In genomic region chr9:115456515-115456914, GRCh38 we compare ENCODE assay signal across 24 cellular contexts.
DNase-seq lines count a peak whose midpoint lies in the region; ATAC-seq and TF ChIP-seq lines count a peak whose summit lies in the region.
"Had no signal": no experiment of that assay in that cellular context is flagged by ENCODE, and none has a peak within 500 bp of the region (broad histone marks: within the 10 kb centered on the region; RNA-seq: fewer than 3 reads in every experiment).

No MANE protein-coding gene starts in this region.

- POLR2A ChIA-PET in IMR-90 (lab: Charles Lee; ENCODE audit: unreplicated experiment), result no interaction called here

- no peak overlapping the region; the same call in 1 of the 2 replicates for H3K27ac ChIP-seq in IMR-90 (ENCODE audit: insufficient read depth, low read length)
- H3K27ac ChIP-seq: C4-2B, gastrocnemius medialis, neutrophil, upper lobe of left lung had no signal

- TF ChIP-seq POLR2A in IMR-90 (IDR thresholded peaks at IDR 0.05; ENCODE audit: low read depth, low read length), result no peak

- H3K9me3 ChIP-seq in IMR-90 (ENCODE audit: control insufficient read depth, insufficient read depth, low read length), result no peaks in the 10 kb centered on the region
- H3K9me3 ChIP-seq: Caco-2, gastrocnemius medialis, neutrophil, upper lobe of left lung had no signal

- no peak overlapping the region for H2BK5ac ChIP-seq in IMR-90 (ENCODE audit: low read depth, low read length, poor library complexity, severe bottlenecking)

- no peak for TF ChIP-seq CTCF in AG09309 (IDR thresholded peaks at IDR 0.05; ENCODE audit: control insufficient read depth, insufficient read depth, low read depth, low read length, missing control alignments)
- no peak for TF ChIP-seq CTCF in IMR-90 (conservative IDR thresholded peaks at IDR 0.05; ENCODE audit: low read depth, low read length)

- H3K18ac ChIP-seq in IMR-90 (ENCODE audit: low read depth, low read length), result no peak overlapping the region

- peak; percentile 48 for ATAC-seq in IMR-90 (ENCODE audit: low read depth)
- ATAC-seq in GM21825 (IDR thresholded peaks at IDR 0.05; ENCODE audit: unreplicated experiment), result no peak
- ATAC-seq in activated CD4-positive, CD25-positive, alpha-beta regulatory T cell treated with anti-CD3 and anti-CD28 coated beads, Interleukin-2, amount 50 U/mL, for 24 hours, result no peak
- no peak for ATAC-seq in GM21786 (IDR thresholded peaks at IDR 0.05; ENCODE audit: unreplicated experiment)
- ATAC-seq: activated T-helper 17 cell treated with anti-CD3 and anti-CD28 coated beads, Interleukin-2, amount 50 U/mL, for 72 hours; gastrocnemius medialis; HepG2; SK-N-SH treated with all-trans-retinoic acid at 6 μM for 48 hours; T-helper 17 cell had no signal

- no peak overlapping the region for H3K14ac ChIP-seq in IMR-90 (replicated peaks; ENCODE audit: low read depth, low read length)

- H3K56ac ChIP-seq in IMR-90 (ENCODE audit: extremely low read depth, insufficient read depth, low read length), result no peak overlapping the region

- H2AK9ac ChIP-seq in IMR-90 (replicated peaks; ENCODE audit: low read depth, low read length, poor library complexity), result no peak overlapping the region

- H3K9me1 ChIP-seq in IMR-90 (ENCODE audit: insufficient read depth, low read length), result no peaks in the 10 kb centered on the region

- dilution Hi-C loops in IMR-90 (cut with HindIII; ENCODE audit: low sequenced_read_pairs, unreplicated experiment), result no loop called here

- no peak overlapping the region for H3K9ac ChIP-seq in IMR-90 (ENCODE audit: low read depth, low read length)

- CTCF ChIA-PET in IMR-90 (lab: Yijun Ruan, JAX), result no interaction called here

- no peak overlapping the region for H2BK15ac ChIP-seq in IMR-90 (ENCODE audit: low read depth, low read length)

- no peak overlapping the region for H2BK20ac ChIP-seq in IMR-90 (ENCODE audit: low read depth, low read length)

- no peak overlapping the region for H2AFZ ChIP-seq in IMR-90 (replicated peaks; ENCODE audit: low read length, poor library complexity)

- H3K4me1 ChIP-seq in IMR-90 (ENCODE audit: control insufficient read depth, insufficient read depth, low read length), result no peaks in the 10 kb centered on the region
- H3K4me1 ChIP-seq: Caco-2, gastrocnemius medialis, upper lobe of left lung had no signal

- no peak overlapping the region for H4K5ac ChIP-seq in IMR-90 (ENCODE audit: low read depth, low read length)

- no peaks in the 10 kb centered on the region for H4K20me1 ChIP-seq in IMR-90 (ENCODE audit: insufficient read depth, low read length)

- H2BK120ac ChIP-seq in IMR-90 (ENCODE audit: low read depth, low read length), result no peak overlapping the region

- no TSS peak for BruUV-seq in IMR-90 (replicated peaks; lab: Mats Ljungman, UMichigan)

- no peak overlapping the region for H3K4me2 ChIP-seq in IMR-90 (ENCODE audit: low read depth, low read length)

- H3K4me3 ChIP-seq in AG09309 (ENCODE audit: control insufficient read depth, low read depth, low read length), result no peak overlapping the region
- no peak overlapping the region for H3K4me3 ChIP-seq in IMR-90 (ENCODE audit: insufficient read depth, low read depth, low read length)
- no peak overlapping the region for H3K4me3 ChIP-seq in skeletal muscle cell (ENCODE audit: low read depth, low read length)
- H3K4me3 ChIP-seq: gastrocnemius medialis, upper lobe of left lung had no signal

- H4K8ac ChIP-seq in IMR-90 (ENCODE audit: low read depth in 2 of 2, low read length in 2 of 2), result no peak overlapping the region

- H3K4ac ChIP-seq in IMR-90 (ENCODE audit: low read depth, low read length), result no peak overlapping the region

- no peak overlapping the region for H4K91ac ChIP-seq in IMR-90 (ENCODE audit: insufficient read depth, low read depth, low read length)

- H3K79me1 ChIP-seq in IMR-90 (ENCODE audit: low read depth in 1 of 2, low read length in 2 of 2), result no peaks in the 10 kb centered on the region

- H3K36me3 ChIP-seq in IMR-90 (ENCODE audit: control insufficient read depth, insufficient read depth, low read length), result no peaks in the 10 kb centered on the region
- H3K36me3 ChIP-seq: gastrocnemius medialis, neutrophil, upper lobe of left lung had no signal

- in situ Hi-C loops in IMR-90 (cut with MboI; ENCODE audit: low sequenced_read_pairs), result no loop called here

- no peak overlapping the region for H3K23ac ChIP-seq in IMR-90 (ENCODE audit: low read depth, low read length)

- intact Hi-C loops in IMR-90 (cut with micrococcal nuclease), result no loop called here

- TF ChIP-seq RAD21 in IMR-90 (IDR thresholded peaks at IDR 0.05; ENCODE audit: low read length), result no peak

- peak; percentile 49 for DNase-seq in AG09309 (ENCODE audit: low read depth)
- peak; percentile 57 for DNase-seq in IMR-90
- DNase-seq in fibroblast of peridontal ligament (ENCODE audit: extremely low read depth), result peak; percentile 92
- DNase-seq in skeletal muscle cell (ENCODE audit: low read depth), result peak; percentile 35
- DNase-seq in activated CD8-positive, alpha-beta memory T cell treated with anti-CD3 and anti-CD28 coated beads, Interleukin-2, amount 50 U/mL, for 4 hours, result no peak
- DNase-seq: activated CD4-positive, alpha-beta memory T cell treated with anti-CD3 and anti-CD28 coated beads for 36 hours; activated CD4-positive, CD25-positive, alpha-beta regulatory T cell treated with anti-CD3 and anti-CD28 coated beads, Interleukin-2, amount 50 U/mL, for 72 hours; Caco-2; gastrocnemius medialis; hypothalamus; immature natural killer cell; naive B cell; NCI-H510A; stimulated activated CD4-positive, alpha-beta T cell treated with anti-CD3 and anti-CD28 coated beads, Interleukin-2, amount 100 ng/mL, for 48 hours; T-helper 17 cell; upper lobe of left lung had no signal

- no peak overlapping the region for H2AK5ac ChIP-seq in IMR-90 (ENCODE audit: low read depth, low read length)

- H3K27me3 ChIP-seq in IMR-90 (ENCODE audit: control insufficient read depth, insufficient read depth, low read length), result no peaks in the 10 kb centered on the region
- H3K27me3 ChIP-seq: gastrocnemius medialis, neutrophil, upper lobe of left lung had no signal

TF ChIP-seq in IMR-90, 13 proteins besides CTCF, POLR2A, EP300 and RAD21:
- TF ChIP-seq CEBPB (IDR thresholded peaks at IDR 0.05; ENCODE audit: low read depth, low read length) (peak; percentile 58), USF2 (IDR thresholded peaks at IDR 0.05; ENCODE audit: low read depth, low read length) (no peak)
